Comparison of ENCODE assay signal across 9 cellular contexts in genomic region chr12:2957816-2958431, GRCh38. TPM values are rescaled to one million over a fixed set of nuclear protein-coding genes. Genes with fewer than 3 reads are reported as not detected.
DNase-seq lines count a peak whose midpoint lies in the region; ATAC-seq, FAIRE-seq and TF ChIP-seq lines count a peak whose summit lies in the region.
"Had no signal": no experiment of that assay in that cellular context is flagged by ENCODE, and none has a peak within 500 bp of the region (broad histone marks: within the 10 kb centered on the region; RNA-seq: fewer than 3 reads in every experiment).

No MANE protein-coding gene starts in this region.

- H3K9me3 ChIP-seq in A549: no peaks in the 10 kb centered on the region
- no peaks in the 10 kb centered on the region for H3K9me3 ChIP-seq in body of pancreas
- H3K9me3 ChIP-seq in lower lobe of right lung: no peaks in the 10 kb centered on the region
- H3K9me3 ChIP-seq: uterus had no signal

- FAIRE-seq in A549 (lab: Jason Lieb, UNC) (no peak), HTR-8/SVneo (lab: Jason Lieb, UNC) (peak; percentile 38), GM19239 (lab: Jason Lieb, UNC) (no peak)

- POLR2A ChIA-PET in A549 (lab: Yijun Ruan, JAX): interaction anchor here (1.2 to 1.3 kb wide), 2 partner anchors 8 to 13 kb away, joined by 4 to 5 read pairs; no protein-coding TSS in a partner anchor

- no peak for TF ChIP-seq POLR2A in A549 (IDR thresholded peaks at IDR 0.05; ENCODE audit: low read length)
- TF ChIP-seq POLR2A in body of pancreas (IDR thresholded peaks at IDR 0.05): no peak

- DNase-seq in A549 (ENCODE audit: low read depth in 1 of 2, low spot score in 1 of 2): peak in 1 of 2 experiments; percentile 34
- no peak for DNase-seq in HTR-8/SVneo (ENCODE audit: insufficient read length, low spot score)
- no peak for DNase-seq in body of pancreas
- no peak for DNase-seq in lower lobe of right lung
- no peak for DNase-seq in dedifferentiated amniotic fluid mesenchymal stem cell (ENCODE audit: extremely low spot score)
- DNase-seq in GM19239 (ENCODE audit: insufficient read length, low spot score): no peak
- DNase-seq in globus pallidus (ENCODE audit: low spot score): no peak

- no peak for TF ChIP-seq CTCF in A549 (IDR thresholded peaks at IDR 0.05)
- peak in 2 of 7 experiments; percentile 11 to 19 for TF ChIP-seq CTCF in body of pancreas (IDR thresholded peaks at IDR 0.05)
- TF ChIP-seq CTCF in lower lobe of right lung (IDR thresholded peaks at IDR 0.05): no peak

- no peaks in the 10 kb centered on the region for H3K27me3 ChIP-seq in body of pancreas
- H3K27me3 ChIP-seq in lower lobe of right lung (ENCODE audit: low read depth): peaks cover 3% of the 10 kb centered on the region
- H3K27me3 ChIP-seq: uterus had no signal

- WGBS in A549 (ENCODE audit: missing lambda C conversion rate): 84% methylated on average over 11 of the region's 11 CpGs
- WGBS in body of pancreas, 2 donors: 61 to 66% methylated on average over 9 to 11 of the region's 11 CpGs

- peak overlapping the region; percentile 86 for H3K4me3 ChIP-seq in A549
- H3K4me3 ChIP-seq in body of pancreas: peak overlapping the region in 1 of 2 donors; percentile 12
- H3K4me3 ChIP-seq in lower lobe of right lung: peak overlapping the region; percentile 57

- H3K36me3 ChIP-seq in body of pancreas (replicated peaks in 1 of 2; ENCODE audit: insufficient read depth in 1 of 2, low read depth in 2 of 2) (no peaks in the 10 kb centered on the region), lower lobe of right lung (no peaks in the 10 kb centered on the region)
- H3K36me3 ChIP-seq: uterus had no signal

- H3K4me1 ChIP-seq in A549 (peaks cover 28% of the 10 kb centered on the region), body of pancreas (peaks cover 40% of the 10 kb centered on the region), lower lobe of right lung (peaks cover 24% of the 10 kb centered on the region)
- H3K4me1 ChIP-seq: uterus had no signal

- ATAC-seq in A549 (peak in 1 of 2 experiments; percentile 3; a peak in 3 of 6 replicates), body of pancreas (no peak), lower lobe of right lung (no peak), HG03378 (IDR thresholded peaks at IDR 0.05; ENCODE audit: unreplicated experiment) (no peak)

- H3K27ac ChIP-seq in A549 (peak overlapping the region; percentile 98 to 99), body of pancreas (peak overlapping the region; percentile 90 to 95 (median 93)), lower lobe of right lung (peak overlapping the region; percentile 76)

- intact Hi-C loops in body of pancreas (cut with DNase I) (no loop called here), lower lobe of right lung (cut with DNase I) (no loop called here)

- no peak for TF ChIP-seq EP300 in A549 (IDR thresholded peaks at IDR 0.05)

- TF ChIP-seq RAD21 in A549 (conservative IDR thresholded peaks at IDR 0.05 in 1 of 2, IDR thresholded peaks at IDR 0.05 in 1 of 2): no peak

- peak overlapping the region; percentile 74 for H3K4me2 ChIP-seq in A549

- CTCF ChIA-PET in A549 (lab: Yijun Ruan, JAX): interaction anchor here (0.5 to 3.7 kb wide), 3 partner anchors 10 to 19 kb away, joined by 3 to 28 read pairs (median 4); no protein-coding TSS in a partner anchor

TF ChIP-seq in A549, 52 proteins besides CTCF, POLR2A, EP300 and RAD21:
- TF ChIP-seq ZNF302 (CRISPR knock-in tag; IDR thresholded peaks at IDR 0.05) (no peak), SREBF2 (IDR thresholded peaks at IDR 0.05) (no peak), PBX3 (IDR thresholded peaks at IDR 0.05) (no peak), ZFP36 (IDR thresholded peaks at IDR 0.05; ENCODE audit: borderline replicate concordance, partially characterized antibody) (no peak), EHMT2 (IDR thresholded peaks at IDR 0.05; ENCODE audit: low read depth) (no peak), GATA3 (IDR thresholded peaks at IDR 0.05; ENCODE audit: borderline replicate concordance) (peak; percentile 61; the same call in 1 of the 2 replicates)

RNA-seq across cellular contexts. Expression of gene TEAD4, which starts 1.3 kb away (rescaled TPM):
- polyA plus RNA-seq in A549 (2011; rRNA removed) (22.0 and 22.6 TPM in 2 replicates), A549 (2017; fragmentation: RNase III; extraction: RNeasy Plus Mini Kit Qiagen cat#74134 plus additional on column Dnase treatment) (31.2 to 34.9 TPM (median 31.8 TPM) in 3 replicates)
- polyA plus RNA-seq in A549 (2012; cell fraction: cytosol; rRNA removed): 53.5 and 61.9 TPM in 2 replicates
- polyA plus RNA-seq in A549 (2012; cell fraction: nucleus; rRNA removed): 78.8 and 89.6 TPM in 2 replicates
- polyA minus RNA-seq in A549 (2011; rRNA and poly(A)+ RNA removed): 23.9 and 31.1 TPM in 2 replicates
- total RNA-seq in body of pancreas (10 to 100 TPM; 25.1 to 28.5 TPM), lower lobe of right lung (27.3 TPM)
